In the genomic region with DNA sequence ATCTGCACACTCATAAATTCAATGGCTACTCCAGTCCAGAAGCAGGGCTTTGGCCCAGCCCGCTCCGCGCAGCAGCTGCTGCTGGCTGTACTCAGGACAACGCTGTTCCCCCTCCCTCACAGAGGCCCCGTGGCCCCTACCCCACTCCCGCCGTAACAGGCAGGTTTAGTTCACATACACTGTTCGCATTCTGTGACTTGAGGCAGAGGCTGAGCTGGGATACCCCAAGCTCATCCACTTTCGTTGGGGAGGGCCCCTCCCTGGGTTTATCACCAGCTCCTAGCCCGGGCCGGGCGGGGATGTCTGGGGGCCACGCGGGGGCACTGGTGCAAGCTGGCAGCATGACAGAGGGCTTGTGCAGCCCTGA, we compare ENCODE assay signal across 15 cellular contexts. TPM values are rescaled to one million over a fixed set of nuclear protein-coding genes. Genes with fewer than 3 reads are reported as not detected.
DNase-seq lines count a peak whose midpoint lies in the region; ATAC-seq and TF ChIP-seq lines count a peak whose summit lies in the region.
"Had no signal": no experiment of that assay in that cellular context is flagged by ENCODE, and none has a peak within 500 bp of the region (broad histone marks: within the 10 kb centered on the region; RNA-seq: fewer than 3 reads in every experiment).

No MANE protein-coding gene starts in this region.

- 58 to 72% methylated on average over 14 of the region's 14 CpGs for WGBS in sigmoid colon, 2 donors
- WGBS in esophagus muscularis mucosa, result 73% methylated on average over 11 of the region's 14 CpGs

- TF ChIP-seq EP300 in sigmoid colon (IDR thresholded peaks at IDR 0.05) (no peak), esophagus muscularis mucosa (IDR thresholded peaks at IDR 0.05) (no peak)

- no peak overlapping the region for H3K27ac Mint-ChIP-seq in activated CD8-positive, alpha-beta T cell treated with anti-CD3 and anti-CD28 coated beads for 36 hours
- no peak overlapping the region for H3K27ac Mint-ChIP-seq in activated CD8-positive, alpha-beta T cell treated with anti-CD3 and anti-CD28 coated beads, Interleukin-2, amount 10 ng/mL, durations not matched to agents 7 days and 5 days
- H3K27ac Mint-ChIP-seq in brain, result no peak overlapping the region
- no peak overlapping the region for H3K27ac Mint-ChIP-seq in activated CD4-positive, alpha-beta memory T cell treated with anti-CD3 and anti-CD28 coated beads for 36 hours

- no peak overlapping the region for H3K4me3 Mint-ChIP-seq in activated CD8-positive, alpha-beta T cell treated with anti-CD3 and anti-CD28 coated beads for 36 hours
- no peak overlapping the region for H3K4me3 Mint-ChIP-seq in activated CD8-positive, alpha-beta T cell treated with anti-CD3 and anti-CD28 coated beads, Interleukin-2, amount 10 ng/mL, durations not matched to agents 7 days and 5 days
- no peak overlapping the region for H3K4me3 Mint-ChIP-seq in brain
- H3K4me3 Mint-ChIP-seq in activated CD4-positive, alpha-beta memory T cell treated with anti-CD3 and anti-CD28 coated beads for 36 hours, result no peak overlapping the region

- no peaks in the 10 kb centered on the region for H3K36me3 Mint-ChIP-seq in activated CD8-positive, alpha-beta T cell treated with anti-CD3 and anti-CD28 coated beads for 36 hours (ENCODE audit: low read depth)
- no peaks in the 10 kb centered on the region for H3K36me3 Mint-ChIP-seq in activated CD8-positive, alpha-beta T cell treated with anti-CD3 and anti-CD28 coated beads, Interleukin-2, amount 10 ng/mL, durations not matched to agents 7 days and 5 days (ENCODE audit: low read depth)
- H3K36me3 Mint-ChIP-seq in brain, result peaks cover 4% of the 10 kb centered on the region
- H3K36me3 Mint-ChIP-seq in activated CD4-positive, alpha-beta memory T cell treated with anti-CD3 and anti-CD28 coated beads for 36 hours, result no peaks in the 10 kb centered on the region

- H3K4me3 ChIP-seq in sigmoid colon (no peak overlapping the region), esophagus muscularis mucosa (no peak overlapping the region)
- H3K4me3 ChIP-seq: BLaER1 treated with 17β-estradiol and CSF1 and Interleukin-3, amounts not matched to agents 10 nM and 100 nM; left ventricle myocardium inferior; ovary; SJCRH30 had no signal

- peaks cover 0 to 4% (median 0%) of the 10 kb centered on the region in 4 donors for H3K4me1 ChIP-seq in sigmoid colon
- peaks cover 0 to 6% (median 3%) of the 10 kb centered on the region in 4 donors for H3K4me1 ChIP-seq in esophagus muscularis mucosa
- H3K4me1 ChIP-seq: left ventricle myocardium inferior, SJCRH30 had no signal

- no peaks in the 10 kb centered on the region for H3K9me3 Mint-ChIP-seq in activated CD8-positive, alpha-beta T cell treated with anti-CD3 and anti-CD28 coated beads for 36 hours
- H3K9me3 Mint-ChIP-seq in activated CD8-positive, alpha-beta T cell treated with anti-CD3 and anti-CD28 coated beads, Interleukin-2, amount 10 ng/mL, durations not matched to agents 7 days and 5 days (ENCODE audit: insufficient read depth), result no peaks in the 10 kb centered on the region
- peaks cover 0 to 2% (median 0%) of the 10 kb centered on the region in 5 experiments for H3K9me3 Mint-ChIP-seq in brain
- H3K9me3 Mint-ChIP-seq in activated CD4-positive, alpha-beta memory T cell treated with anti-CD3 and anti-CD28 coated beads for 36 hours, result no peaks in the 10 kb centered on the region

- H3K27me3 ChIP-seq in sigmoid colon, result no peaks in the 10 kb centered on the region
- peaks cover 0 to 16% (median 0%) of the 10 kb centered on the region in 4 donors for H3K27me3 ChIP-seq in esophagus muscularis mucosa
- H3K27me3 ChIP-seq: BLaER1 treated with 17β-estradiol and CSF1 and Interleukin-3, amounts not matched to agents 10 nM and 100 nM; ovary; SJCRH30 had no signal

- H3K27ac ChIP-seq in sigmoid colon (no peak overlapping the region), esophagus muscularis mucosa (replicated peaks in 1 of 4) (no peak overlapping the region)
- H3K27ac ChIP-seq: BLaER1 treated with 17β-estradiol and CSF1 and Interleukin-3, amounts not matched to agents 10 nM and 100 nM; left ventricle myocardium inferior; ovary; SJCRH30 had no signal

- H3K9me3 ChIP-seq in sigmoid colon (no peaks in the 10 kb centered on the region), esophagus muscularis mucosa (no peaks in the 10 kb centered on the region)
- H3K9me3 ChIP-seq: BLaER1 treated with 17β-estradiol and CSF1 and Interleukin-3, amounts not matched to agents 10 nM and 100 nM; left ventricle myocardium inferior; ovary; SJCRH30 had no signal

- H3K27me3 Mint-ChIP-seq in activated CD8-positive, alpha-beta T cell treated with anti-CD3 and anti-CD28 coated beads for 36 hours, result peaks cover 15% of the 10 kb centered on the region
- peaks cover 9% of the 10 kb centered on the region for H3K27me3 Mint-ChIP-seq in activated CD8-positive, alpha-beta T cell treated with anti-CD3 and anti-CD28 coated beads, Interleukin-2, amount 10 ng/mL, durations not matched to agents 7 days and 5 days (ENCODE audit: low read depth)
- H3K27me3 Mint-ChIP-seq in brain, result peaks cover 3% of the 10 kb centered on the region
- peaks cover 11% of the 10 kb centered on the region for H3K27me3 Mint-ChIP-seq in activated CD4-positive, alpha-beta memory T cell treated with anti-CD3 and anti-CD28 coated beads for 36 hours

- H3K4me1 Mint-ChIP-seq in activated CD8-positive, alpha-beta T cell treated with anti-CD3 and anti-CD28 coated beads for 36 hours (ENCODE audit: low read depth), result no peaks in the 10 kb centered on the region
- no peaks in the 10 kb centered on the region for H3K4me1 Mint-ChIP-seq in activated CD8-positive, alpha-beta T cell treated with anti-CD3 and anti-CD28 coated beads, Interleukin-2, amount 10 ng/mL, durations not matched to agents 7 days and 5 days (ENCODE audit: low read depth)
- H3K4me1 Mint-ChIP-seq in brain, result peaks cover 15% of the 10 kb centered on the region
- no peaks in the 10 kb centered on the region for H3K4me1 Mint-ChIP-seq in activated CD4-positive, alpha-beta memory T cell treated with anti-CD3 and anti-CD28 coated beads for 36 hours (ENCODE audit: low read depth)

- DNase-seq in activated CD8-positive, alpha-beta T cell treated with anti-CD3 and anti-CD28 coated beads for 36 hours, result no peak
- no peak for DNase-seq in activated CD8-positive, alpha-beta T cell treated with anti-CD3 and anti-CD28 coated beads, Interleukin-2, amount 10 ng/mL, durations not matched to agents 7 days and 5 days
- DNase-seq in sigmoid colon (peak; percentile 55), NCI-H2107 (lab: John Stamatoyannopoulos, UW) (no peak), esophagus muscularis mucosa (ENCODE audit: extremely low spot score) (no peak)
- DNase-seq in activated CD4-positive, alpha-beta memory T cell treated with anti-CD3 and anti-CD28 coated beads for 36 hours, result no peak
- DNase-seq: amniotic stem cell, GOT3 had no signal

- TF ChIP-seq POLR2A in sigmoid colon (IDR thresholded peaks at IDR 0.05), result no peak
- no peak for TF ChIP-seq POLR2A in esophagus muscularis mucosa (IDR thresholded peaks at IDR 0.05; ENCODE audit: low read depth)

- POLR2A ChIA-PET in activated CD8-positive, alpha-beta T cell treated with anti-CD3 and anti-CD28 coated beads for 36 hours (lab: Charles Lee), result no interaction called here
- POLR2A ChIA-PET in activated CD8-positive, alpha-beta T cell treated with anti-CD3 and anti-CD28 coated beads, Interleukin-2, amount 10 ng/mL, durations not matched to agents 7 days and 5 days (lab: Charles Lee), result no interaction called here
- POLR2A ChIA-PET in activated CD4-positive, alpha-beta memory T cell treated with anti-CD3 and anti-CD28 coated beads for 36 hours (lab: Charles Lee), result no interaction called here

- no peak for ATAC-seq in activated CD8-positive, alpha-beta T cell treated with anti-CD3 and anti-CD28 coated beads for 36 hours
- ATAC-seq in activated CD8-positive, alpha-beta T cell treated with anti-CD3 and anti-CD28 coated beads, Interleukin-2, amount 10 ng/mL, durations not matched to agents 7 days and 5 days, result no peak
- ATAC-seq in HG03159 (IDR thresholded peaks at IDR 0.05; ENCODE audit: unreplicated experiment), result peak; percentile 15

- peak; percentile 12 for TF ChIP-seq CTCF in activated CD8-positive, alpha-beta T cell treated with anti-CD3 and anti-CD28 coated beads for 36 hours (IDR thresholded peaks at IDR 0.05)
- TF ChIP-seq CTCF in brain (conservative IDR thresholded peaks at IDR 0.05), result peak; percentile 7 to 29
- no peak for TF ChIP-seq CTCF in sigmoid colon (IDR thresholded peaks at IDR 0.05)
- peak in 1 of 3 experiments; percentile 8 for TF ChIP-seq CTCF in esophagus muscularis mucosa (IDR thresholded peaks at IDR 0.05)

- H3K36me3 ChIP-seq in sigmoid colon (no peaks in the 10 kb centered on the region), esophagus muscularis mucosa (no peaks in the 10 kb centered on the region)
- H3K36me3 ChIP-seq: BLaER1 treated with 17β-estradiol and CSF1 and Interleukin-3, amounts not matched to agents 10 nM and 100 nM; left ventricle myocardium inferior; ovary; SJCRH30 had no signal

- CTCF ChIA-PET in activated CD8-positive, alpha-beta T cell treated with anti-CD3 and anti-CD28 coated beads for 36 hours (lab: Charles Lee), result interaction anchor here (0.8 to 2.1 kb wide), 17 partner anchors 10 to 290 kb away, joined by 3 to 10 read pairs (median 3); no protein-coding TSS in a partner anchor
- CTCF ChIA-PET in activated CD8-positive, alpha-beta T cell treated with anti-CD3 and anti-CD28 coated beads, Interleukin-2, amount 10 ng/mL, durations not matched to agents 7 days and 5 days (lab: Charles Lee), result interaction anchor here (0.6 to 1.7 kb wide), 8 partner anchors 9 to 296 kb away, joined by 3 to 5 read pairs (median 4); no protein-coding TSS in a partner anchor
- CTCF ChIA-PET in activated CD4-positive, alpha-beta memory T cell treated with anti-CD3 and anti-CD28 coated beads for 36 hours (lab: Charles Lee), result interaction anchor here (0.7 to 2.7 kb wide), 15 partner anchors 9 to 204 kb away, joined by 3 to 15 read pairs (median 4); no protein-coding TSS in a partner anchor

- intact Hi-C loops in activated CD8-positive, alpha-beta T cell treated with anti-CD3 and anti-CD28 coated beads for 36 hours (cut with micrococcal nuclease), result no loop called here
- intact Hi-C loops in sigmoid colon (cut with DNase I), result loop anchor here (2.0 to 5.0 kb wide), 2 partner anchors 53 to 121 kb away; no protein-coding TSS in a partner anchor
- intact Hi-C loops in activated CD4-positive, alpha-beta memory T cell treated with anti-CD3 and anti-CD28 coated beads for 36 hours (cut with micrococcal nuclease), result loop anchor here (5.0 kb wide), 1 partner anchor 121 kb away; no protein-coding TSS in a partner anchor
- intact Hi-C loops in esophagus muscularis mucosa (cut with DNase I), result loop anchor here (5.0 kb wide), 1 partner anchor 121 kb away; no protein-coding TSS in a partner anchor

RNA-seq across cellular contexts. Expression of gene SYT13, which starts 52.4 kb away (rescaled TPM):
- total RNA-seq in activated CD8-positive, alpha-beta T cell treated with anti-CD3 and anti-CD28 coated beads for 36 hours, result not detected
- total RNA-seq in activated CD8-positive, alpha-beta T cell treated with anti-CD3 and anti-CD28 coated beads, Interleukin-2, amount 10 ng/mL, durations not matched to agents 7 days and 5 days, result not detected
- polyA plus RNA-seq in brain (ENCODE audit: insufficient read depth, low read depth, low replicate concordance), result 82.2 TPM
- 1 to 10 TPM; 2.0 to 5.4 (median 4.1) TPM for total RNA-seq in sigmoid colon
- 1 to 10 TPM; 2.4 to 8.1 (median 3.2) TPM for polyA plus RNA-seq in sigmoid colon
- total RNA-seq in activated CD4-positive, alpha-beta memory T cell treated with anti-CD3 and anti-CD28 coated beads for 36 hours, result not detected
- total RNA-seq in esophagus muscularis mucosa, result under 1 TPM in 3 of 4 donors, not detected in 1; 0.23 to 0.83 (median 0.42) TPM
- total RNA-seq: fibroblast of lung, SJCRH30 had no signal
- polyA plus RNA-seq: fibroblast of lung had no signal

Comparison
In these comparisons a context has a peak if more than half of its experiments do, and no peak if none do; other contexts are left out.
1. CTCF ChIP-seq: peak in activated CD8-positive, alpha-beta T cell treated with anti-CD3 and anti-CD28 coated beads for 36 hours (single experiment) and brain (2 of 2); none in sigmoid colon (0 of 4).